20 cellular contexts compared by ENCODE assay signal in genomic region chrX:1455948-1456280, GRCh38. TPM values are rescaled to one million over a fixed set of nuclear protein-coding genes. Genes with fewer than 3 reads are reported as not detected.
DNase-seq lines count a peak whose midpoint lies in the region; ATAC-seq and TF ChIP-seq lines count a peak whose summit lies in the region.
"Had no signal": no experiment of that assay in that cellular context is flagged by ENCODE, and none has a peak within 500 bp of the region (broad histone marks: within the 10 kb centered on the region; RNA-seq: fewer than 3 reads in every experiment).

No MANE protein-coding gene starts in this region.

- no peaks in the 10 kb centered on the region for H4K20me1 ChIP-seq in OCI-LY7 (ENCODE audit: insufficient read depth, low read length)

- peaks cover 49% of the 10 kb centered on the region for H3K4me1 ChIP-seq in OCI-LY7 (ENCODE audit: insufficient read depth, low read length, poor library complexity, severe bottlenecking)
- H3K4me1 ChIP-seq in spleen = peaks cover 4 to 31% (median 19%) of the 10 kb centered on the region in 6 donors
- H3K4me1 ChIP-seq in right cardiac atrium (ENCODE audit: control insufficient read depth, insufficient read depth, low read length) = no peaks in the 10 kb centered on the region

- peak overlapping the region; percentile 58 for H3K27ac ChIP-seq in OCI-LY7 (ENCODE audit: low read depth, low read length, poor library complexity, severe bottlenecking)
- no peak overlapping the region for H3K27ac ChIP-seq in spleen
- H3K27ac ChIP-seq in right cardiac atrium (ENCODE audit: low read length) = no peak overlapping the region
- H3K27ac ChIP-seq: A549, C4-2B, neural progenitor cell, upper lobe of left lung had no signal

- no peaks in the 10 kb centered on the region for H3K9me3 ChIP-seq in OCI-LY7 (ENCODE audit: low read length)
- no peaks in the 10 kb centered on the region for H3K9me3 ChIP-seq in spleen
- no peaks in the 10 kb centered on the region for H3K9me3 ChIP-seq in right cardiac atrium (ENCODE audit: control insufficient read depth, low read length)
- H3K9me3 ChIP-seq: A549, upper lobe of left lung had no signal

- H3K27me3 ChIP-seq in spleen (replicated peaks in 1 of 7) (no peaks in the 10 kb centered on the region), right cardiac atrium (ENCODE audit: control insufficient read depth, insufficient read depth) (no peaks in the 10 kb centered on the region)
- H3K27me3 ChIP-seq: upper lobe of left lung had no signal

- H2AFZ ChIP-seq in OCI-LY7 (ENCODE audit: low read length) = peak overlapping the region; percentile 1; the same call in 1 of the 2 replicates
- H2AFZ ChIP-seq: neural progenitor cell had no signal

- H3K27ac Mint-ChIP-seq in activated T-helper 2 cell treated with anti-CD3 and anti-CD28 coated beads, Interferon-gamma antibody, Interleukin-2, Interleukin-4, amounts not matched to agents 10 μg/mL and 5 μg/mL and 100 μg/mL, durations not matched to agents 14 hours and 24 hours and 36 hours = no peak overlapping the region
- H3K27ac Mint-ChIP-seq: neural progenitor cell had no signal

- WGBS in spleen, 5 donors = 81 to 93% (median 83%) methylated on average over 3 of the region's 3 CpGs
- 77% methylated on average over 3 of the region's 3 CpGs for WGBS in right cardiac atrium

- CTCF ChIA-PET in OCI-LY7 (lab: Charles Lee; ENCODE audit: unreplicated experiment) = no interaction called here

- H3K4me3 Mint-ChIP-seq in activated T-helper 2 cell treated with anti-CD3 and anti-CD28 coated beads, Interferon-gamma antibody, Interleukin-2, Interleukin-4, amounts not matched to agents 10 μg/mL and 5 μg/mL and 100 μg/mL, durations not matched to agents 14 hours and 24 hours and 36 hours (ENCODE audit: low read depth) = peak overlapping the region; percentile 59
- H3K4me3 Mint-ChIP-seq: neural progenitor cell; stimulated activated naive CD8-positive, alpha-beta T cell treated with anti-CD3 and anti-CD28 coated beads, Interleukin-15, amount 100 ng/mL, for 72 hours had no signal

- H3K9me2 ChIP-seq in OCI-LY7 (ENCODE audit: insufficient read depth, low read length) = no peaks in the 10 kb centered on the region

- no TSS peak for BruUV-seq in OCI-LY7 (replicated peaks; lab: Mats Ljungman, UMichigan)

- TF ChIP-seq CTCF in OCI-LY7 (conservative IDR thresholded peaks at IDR 0.05; ENCODE audit: low read length) = no peak
- no peak for TF ChIP-seq CTCF in spleen (IDR thresholded peaks at IDR 0.05 in 8 of 11, conservative IDR thresholded peaks at IDR 0.05 in 3 of 11)
- no peak for TF ChIP-seq CTCF in foreskin fibroblast (IDR thresholded peaks at IDR 0.05; ENCODE audit: low read depth, low read length)

- no peaks in the 10 kb centered on the region for H3K9me3 Mint-ChIP-seq in activated T-helper 2 cell treated with anti-CD3 and anti-CD28 coated beads, Interferon-gamma antibody, Interleukin-2, Interleukin-4, amounts not matched to agents 10 μg/mL and 5 μg/mL and 100 μg/mL, durations not matched to agents 14 hours and 24 hours and 36 hours
- H3K9me3 Mint-ChIP-seq: neural progenitor cell; stimulated activated naive CD8-positive, alpha-beta T cell treated with anti-CD3 and anti-CD28 coated beads, Interleukin-15, amount 100 ng/mL, for 72 hours had no signal

- no peaks in the 10 kb centered on the region for H3K36me3 Mint-ChIP-seq in activated T-helper 2 cell treated with anti-CD3 and anti-CD28 coated beads, Interferon-gamma antibody, Interleukin-2, Interleukin-4, amounts not matched to agents 10 μg/mL and 5 μg/mL and 100 μg/mL, durations not matched to agents 14 hours and 24 hours and 36 hours (ENCODE audit: low read depth)
- H3K36me3 Mint-ChIP-seq: neural progenitor cell had no signal

- H3K4me2 ChIP-seq in OCI-LY7 (ENCODE audit: low read length) = peak overlapping the region; percentile 62; the same call in 1 of the 2 replicates
- H3K4me2 ChIP-seq: A549, neural progenitor cell had no signal

- H3K27me3 Mint-ChIP-seq in activated T-helper 2 cell treated with anti-CD3 and anti-CD28 coated beads, Interferon-gamma antibody, Interleukin-2, Interleukin-4, amounts not matched to agents 10 μg/mL and 5 μg/mL and 100 μg/mL, durations not matched to agents 14 hours and 24 hours and 36 hours (ENCODE audit: low read depth) = no peaks in the 10 kb centered on the region
- H3K27me3 Mint-ChIP-seq: stimulated activated naive CD8-positive, alpha-beta T cell treated with anti-CD3 and anti-CD28 coated beads, Interleukin-15, amount 100 ng/mL, for 72 hours had no signal

- H3K36me3 ChIP-seq in OCI-LY7 (ENCODE audit: insufficient read depth, low read length) = no peaks in the 10 kb centered on the region
- H3K36me3 ChIP-seq in spleen = no peaks in the 10 kb centered on the region
- H3K36me3 ChIP-seq: neural progenitor cell, upper lobe of left lung had no signal

- no peak overlapping the region for H3K4me3 ChIP-seq in OCI-LY7 (ENCODE audit: low read depth, low read length, poor library complexity, severe bottlenecking)
- no peak overlapping the region for H3K4me3 ChIP-seq in spleen
- no peak overlapping the region for H3K4me3 ChIP-seq in foreskin fibroblast (ENCODE audit: low read depth in 1 of 2, low read length in 2 of 2)
- no peak overlapping the region for H3K4me3 ChIP-seq in right cardiac atrium (ENCODE audit: low read length)
- H3K4me3 ChIP-seq: A549, neural progenitor cell, upper lobe of left lung had no signal

- TF ChIP-seq POLR2A in spleen (IDR thresholded peaks at IDR 0.05) = no peak

- intact Hi-C loops in OCI-LY7 (cut with micrococcal nuclease; ENCODE audit: unreplicated experiment) = loop anchor here (10.0 kb wide), 1 partner anchor 1059 kb away; no protein-coding TSS in a partner anchor
- intact Hi-C loops in activated T-helper 2 cell treated with anti-CD3 and anti-CD28 coated beads, Interferon-gamma antibody, Interleukin-2, Interleukin-4, amounts not matched to agents 10 μg/mL and 5 μg/mL and 100 μg/mL, durations not matched to agents 14 hours and 24 hours and 36 hours (cut with micrococcal nuclease) = loop anchor here (10.0 kb wide), 2 partner anchors 1049 to 1149 kb away; partner anchors contain the start of genes DHRSX and ZBED1
- intact Hi-C loops in spleen (cut with DNase I; ENCODE audit: low total_unique reads) = loop anchor here (10.0 kb wide), 1 partner anchor 119 kb away; no protein-coding TSS in a partner anchor
- intact Hi-C loops in right cardiac atrium (cut with DNase I) = loop anchor here in 1 of 4 donors (5.0 kb wide), 1 partner anchor 121 kb away; no protein-coding TSS in a partner anchor

- peaks cover 7% of the 10 kb centered on the region for H3K4me1 Mint-ChIP-seq in activated T-helper 2 cell treated with anti-CD3 and anti-CD28 coated beads, Interferon-gamma antibody, Interleukin-2, Interleukin-4, amounts not matched to agents 10 μg/mL and 5 μg/mL and 100 μg/mL, durations not matched to agents 14 hours and 24 hours and 36 hours (ENCODE audit: low read depth)

- peak; percentile 46 for DNase-seq in activated CD8-positive, alpha-beta memory T cell treated with anti-CD3 and anti-CD28 coated beads for 24 hours
- DNase-seq in activated CD8-positive, alpha-beta memory T cell treated with anti-CD3 and anti-CD28 coated beads, Interleukin-2, amount 50 U/mL, for 4 hours = no peak
- DNase-seq in OCI-LY7 (ENCODE audit: low spot score) (no peak), spleen (peak; percentile 10), foreskin fibroblast (no peak), right cardiac atrium (no peak), NK-92 (lab: John Stamatoyannopoulos, UW; ENCODE audit: unreplicated experiment) (no peak)
- peak; percentile 7 for DNase-seq in activated T-helper 2 cell treated with anti-CD3 and anti-CD28 coated beads, Interferon-gamma antibody, Interleukin-2, Interleukin-4, amounts not matched to agents 10 μg/mL and 5 μg/mL and 100 μg/mL, durations not matched to agents 14 hours and 24 hours and 36 hours (ENCODE audit: low spot score)
- DNase-seq: activated gamma-delta T cell treated with Interleukin-2 at 50 U/mL for 16 hours, cortex of kidney, hypothalamus, kidney glomerular epithelial cell, mesenchymal stem cell, NCI-H2227 treated with DMSO at 0.1 percent for 48 hours had no signal

- POLR2A ChIA-PET in OCI-LY7 (lab: Charles Lee) = no interaction called here

- peaks cover 17% of the 10 kb centered on the region; the same call in 1 of the 2 replicates for H3K79me2 ChIP-seq in OCI-LY7 (ENCODE audit: insufficient read depth, low read depth, low read length)

- no peak for ATAC-seq in right cardiac atrium
- ATAC-seq: A549; SK-N-SH treated with all-trans-retinoic acid at 6 μM for 48 hours; stimulated activated naive CD8-positive, alpha-beta T cell treated with anti-CD3 and anti-CD28 coated beads, Interleukin-15, amount 100 ng/mL, for 72 hours had no signal

RNA-seq across cellular contexts. Expression of gene ASMTL, which starts 3.2 kb away (rescaled TPM):
- total RNA-seq in OCI-LY7 (2014; rRNA removed; shearing (Covaris generic)) = 17.2 and 17.6 TPM in 2 replicates
- total RNA-seq in OCI-LY7 (2022) (32.8 and 37.0 TPM in 2 replicates), spleen (10 to 100 TPM; 21.3 to 35.5 (median 27.9) TPM), right cardiac atrium (10 to 100 TPM; 30.3 to 34.4 (median 34.1) TPM)
- 41.8 and 42.6 TPM in 2 replicates for total RNA-seq in activated T-helper 2 cell treated with anti-CD3 and anti-CD28 coated beads, Interferon-gamma antibody, Interleukin-2, Interleukin-4, amounts not matched to agents 10 μg/mL and 5 μg/mL and 100 μg/mL, durations not matched to agents 14 hours and 24 hours and 36 hours
- polyA plus RNA-seq in spleen (10 to 100 TPM; 25.0 to 28.8 (median 26.6) TPM), right cardiac atrium (27.7 TPM)

Comparison
In these comparisons a context has a peak if more than half of its experiments do, and no peak if none do; other contexts are left out.
1. DNase-seq: peak in activated CD8-positive, alpha-beta memory T cell treated with anti-CD3 and anti-CD28 coated beads for 24 hours (single experiment), activated T-helper 2 cell treated with anti-CD3 and anti-CD28 coated beads, Interferon-gamma antibody, Interleukin-2, Interleukin-4, amounts not matched to agents 10 μg/mL and 5 μg/mL and 100 μg/mL, durations not matched to agents 14 hours and 24 hours and 36 hours (single experiment) and spleen (single experiment); none in activated CD8-positive, alpha-beta memory T cell treated with anti-CD3 and anti-CD28 coated beads, Interleukin-2, amount 50 U/mL, for 4 hours (single experiment), OCI-LY7 (single experiment), foreskin fibroblast (0 of 2), right cardiac atrium (0 of 3) and NK-92 (single experiment).